Comparison of ENCODE assay signal across 16 cellular contexts in genomic region chr5:51988561-51988960, GRCh38.
DNase-seq lines count a peak whose midpoint lies in the region; ATAC-seq and TF ChIP-seq lines count a peak whose summit lies in the region.
"Had no signal": no experiment of that assay in that cellular context is flagged by ENCODE, and none has a peak within 500 bp of the region (broad histone marks: within the 10 kb centered on the region; RNA-seq: fewer than 3 reads in every experiment).

No MANE protein-coding gene starts in this region.

- no peak for TF ChIP-seq CTCF in WERI-Rb-1 (IDR thresholded peaks at IDR 0.05; ENCODE audit: low read depth, low read length)
- TF ChIP-seq CTCF in lower leg skin (IDR thresholded peaks at IDR 0.05): no peak

- 48 to 55% methylated on average over 5 of the region's 5 CpGs for WGBS in lower leg skin, 2 donors

- no peak for ATAC-seq in left ventricle myocardium superior
- ATAC-seq: HCT116 had no signal

- H3K36me3 ChIP-seq in WERI-Rb-1: no peaks in the 10 kb centered on the region
- H3K36me3 ChIP-seq: BLaER1 had no signal

- H3K27me3 ChIP-seq in WERI-Rb-1 (ENCODE audit: insufficient read depth, low read depth, severe bottlenecking): no peaks in the 10 kb centered on the region
- H3K27me3 ChIP-seq: BLaER1 had no signal

- TF ChIP-seq POLR2A in lower leg skin (IDR thresholded peaks at IDR 0.05): no peak

- no peaks in the 10 kb centered on the region for H3K9me3 ChIP-seq in WERI-Rb-1 (ENCODE audit: severe bottlenecking)
- H3K9me3 ChIP-seq: BLaER1, Caco-2 had no signal

- no peak overlapping the region for H3K4me3 ChIP-seq in WERI-Rb-1 (ENCODE audit: low read depth, low read length)
- no peak overlapping the region for H3K4me3 ChIP-seq in lower leg skin (ENCODE audit: low read depth, poor library complexity, severe bottlenecking)
- H3K4me3 ChIP-seq: BLaER1 had no signal

- intact Hi-C loops in lower leg skin (cut with DNase I; ENCODE audit: low total_unique reads) (no loop called here), left ventricle myocardium superior (cut with micrococcal nuclease) (no loop called here)

- DNase-seq in NCI-H524 (lab: John Stamatoyannopoulos, UW): peak; percentile 5 to 14
- DNase-seq in NCI-H524 treated with DMSO at 0.1 percent for 48 hours (lab: John Stamatoyannopoulos, UW): no peak
- DNase-seq in NCI-H69 (lab: John Stamatoyannopoulos, UW): peak; percentile 96
- DNase-seq in WERI-Rb-1: peak; percentile 5
- peak; percentile 24 for DNase-seq in retina
- no peak for DNase-seq in lower leg skin (ENCODE audit: low spot score in 2 of 2)
- DNase-seq in left ventricle myocardium superior: no peak
- no peak for DNase-seq in T1000 (lab: John Stamatoyannopoulos, UW)
- DNase-seq: Caco-2; CD8-positive, alpha-beta memory T cell; DND-41; GDM1 had no signal

- no peak overlapping the region for H3K27ac ChIP-seq in WERI-Rb-1
- H3K27ac ChIP-seq: 22Rv1, BLaER1, HL-60 had no signal

Comparison
In these comparisons a context has a peak if more than half of its experiments do, and no peak if none do; other contexts are left out.
1. DNase-seq: peak in NCI-H524 (2 of 2), NCI-H69 (single experiment), WERI-Rb-1 (single experiment) and retina (single experiment); none in NCI-H524 treated with DMSO at 0.1 percent for 48 hours (single experiment), lower leg skin (0 of 2), left ventricle myocardium superior (single experiment) and T1000 (single experiment).